ENCODE assay signal across 19 cellular contexts in genomic region chr12:87444039-87444438, GRCh38.
DNase-seq lines count a peak whose midpoint lies in the region; ATAC-seq, FAIRE-seq and TF ChIP-seq lines count a peak whose summit lies in the region.
"Had no signal": no experiment of that assay in that cellular context is flagged by ENCODE, and none has a peak within 500 bp of the region (broad histone marks: within the 10 kb centered on the region; RNA-seq: fewer than 3 reads in every experiment).

No MANE protein-coding gene starts in this region.

- no peak for ATAC-seq in WTC11
- ATAC-seq in GM21786 (IDR thresholded peaks at IDR 0.05; ENCODE audit: unreplicated experiment), result no peak
- ATAC-seq in GM21576 (IDR thresholded peaks at IDR 0.05; ENCODE audit: unreplicated experiment), result no peak

- H3K9me3 ChIP-seq in keratinocyte (ENCODE audit: control insufficient read depth, low read depth, low read length), result no peaks in the 10 kb centered on the region
- H3K9me3 ChIP-seq: BLaER1 had no signal

- no peak overlapping the region for H3K4me3 Mint-ChIP-seq in WTC11
- H3K4me3 Mint-ChIP-seq: CD8-positive, alpha-beta memory T cell; H9 had no signal

- no peaks in the 10 kb centered on the region for H3K9me1 ChIP-seq in keratinocyte (ENCODE audit: control insufficient read depth, extremely low read depth, insufficient read depth, low read length)

- FAIRE-seq in keratinocyte (lab: Jason Lieb, UNC), result peak; percentile 84

- H3K27me3 ChIP-seq in keratinocyte (ENCODE audit: control insufficient read depth, extremely low read depth, insufficient read depth, low read length), result no peaks in the 10 kb centered on the region
- H3K27me3 ChIP-seq: BLaER1 had no signal

- 0 out of 2 replicates have a peak overlapping the region, but pooled peaks have one; percentile 13 for H3K27ac Mint-ChIP-seq in WTC11
- H3K27ac Mint-ChIP-seq: CD8-positive, alpha-beta memory T cell; H9 had no signal

- TF ChIP-seq CTCF in WTC11 (IDR thresholded peaks at IDR 0.05) (no peak), keratinocyte (optimal IDR thresholded peaks at IDR 0.05 in 1 of 3, IDR thresholded peaks at IDR 0.05 in 1 of 3, conservative IDR thresholded peaks at IDR 0.05 in 1 of 3; ENCODE audit: extremely low read depth in 1 of 3, insufficient read depth in 2 of 3, low read length in 3 of 3) (no peak)

- peaks cover 28% of the 10 kb centered on the region for H3K4me1 ChIP-seq in keratinocyte (ENCODE audit: control insufficient read depth, extremely low read depth, insufficient read depth, low read length)
- H3K4me1 ChIP-seq: BLaER1 had no signal

- no peaks in the 10 kb centered on the region for H3K36me3 ChIP-seq in keratinocyte (ENCODE audit: control insufficient read depth in 2 of 2, extremely low read depth in 1 of 2, insufficient read depth in 2 of 2, low read length in 2 of 2)
- H3K36me3 ChIP-seq: BLaER1 had no signal

- H3K27ac ChIP-seq in keratinocyte (ENCODE audit: control insufficient read depth, insufficient read depth, low read length), result no peak overlapping the region
- H3K27ac ChIP-seq: 22Rv1, BLaER1, KMS-11 had no signal

- CTCF ChIA-PET in WTC11 (lab: Charles Lee), result no interaction called here

- no peaks in the 10 kb centered on the region for H3K36me3 Mint-ChIP-seq in WTC11
- H3K36me3 Mint-ChIP-seq: CD8-positive, alpha-beta memory T cell had no signal

- H3K4me2 ChIP-seq in keratinocyte (ENCODE audit: control insufficient read depth, extremely low read depth, insufficient read depth, low read depth, low read length), result peak overlapping the region; percentile 6
- H3K4me2 ChIP-seq: BLaER1, KMS-11 had no signal

- no peaks in the 10 kb centered on the region for H3K79me2 ChIP-seq in keratinocyte (ENCODE audit: control insufficient read depth, insufficient read depth, low read length)

- POLR2A ChIA-PET in WTC11 (lab: Charles Lee), result interaction anchor here (0.6 kb wide), 1 partner anchor 17 kb away, joined by 3 read pairs; no protein-coding TSS in a partner anchor

- no peaks in the 10 kb centered on the region for H4K20me1 ChIP-seq in keratinocyte (ENCODE audit: control insufficient read depth, extremely low read depth, insufficient read depth, low read length)
- H4K20me1 ChIP-seq: BLaER1 had no signal

- H2AFZ ChIP-seq in keratinocyte (ENCODE audit: control insufficient read depth, low read length), result peak overlapping the region; percentile 8

- dilution Hi-C loops in keratinocyte (cut with MboI; ENCODE audit: extremely low pct_ligation_motif_present, low sequenced_read_pairs), result no loop called here

- H3K9ac ChIP-seq in keratinocyte (ENCODE audit: control insufficient read depth, extremely low read depth, insufficient read depth, low read length), result no peak overlapping the region
- H3K9ac ChIP-seq: BLaER1, KMS-11 had no signal

- no peaks in the 10 kb centered on the region for H3K9me3 Mint-ChIP-seq in WTC11
- H3K9me3 Mint-ChIP-seq: H9 had no signal

- no peaks in the 10 kb centered on the region for H3K4me1 Mint-ChIP-seq in WTC11
- H3K4me1 Mint-ChIP-seq: CD8-positive, alpha-beta memory T cell; H9 had no signal

- no peak overlapping the region for H3K4me3 ChIP-seq in keratinocyte (ENCODE audit: control insufficient read depth in 2 of 3, extremely low read depth in 1 of 3, insufficient read depth in 2 of 3, low read depth in 1 of 3, low read length in 3 of 3)
- H3K4me3 ChIP-seq: BLaER1 had no signal

- DNase-seq in DMS53 (lab: John Stamatoyannopoulos, UW) (peak; percentile 54), DMS53 treated with DMSO at 0.1 percent for 48 hours (lab: John Stamatoyannopoulos, UW; ENCODE audit: unreplicated experiment) (no peak), WTC11 (ENCODE audit: low spot score) (no peak), keratinocyte (ENCODE audit: low read depth, low spot score) (peak; percentile 50), NCI-H69 (lab: John Stamatoyannopoulos, UW) (no peak), activated gamma-delta T cell (lab: John Stamatoyannopoulos, UW) (no peak)
- DNase-seq: CD8-positive, alpha-beta memory T cell; DMS 273 treated with DMSO at 0.1 percent for 48 hours; EL; H9; NCI-H1417; NCI-H1930; NCI-H2171 treated with DMSO at 0.1 percent for 48 hours; NCI-H82 had no signal

- H3K27me3 Mint-ChIP-seq in WTC11 (ENCODE audit: low read depth), result no peaks in the 10 kb centered on the region; the same call in 1 of the 2 replicates
- H3K27me3 Mint-ChIP-seq: CD8-positive, alpha-beta memory T cell had no signal

TF ChIP-seq in WTC11, 78 proteins besides CTCF, POLR2A, EP300 and RAD21:
- no peak for TF ChIP-seq ZNF416 (CRISPR knock-in tag; IDR thresholded peaks at IDR 0.05)
- TF ChIP-seq PRRX2 (CRISPR knock-in tag; IDR thresholded peaks at IDR 0.05), result no peak
- TF ChIP-seq STAT6 (CRISPR knock-in tag; conservative IDR thresholded peaks at IDR 0.05; ENCODE audit: low read depth), result no peak
- no peak for TF ChIP-seq CDX4 (CRISPR knock-in tag; IDR thresholded peaks at IDR 0.05; ENCODE audit: borderline replicate concordance)
- TF ChIP-seq ATF2 (CRISPR knock-in tag; IDR thresholded peaks at IDR 0.05; ENCODE audit: borderline replicate concordance, low read depth), result no peak
- TF ChIP-seq ZNF121 (CRISPR knock-in tag; IDR thresholded peaks at IDR 0.05), result no peak
- TF ChIP-seq FOXJ3 (CRISPR knock-in tag; IDR thresholded peaks at IDR 0.05; ENCODE audit: borderline replicate concordance), result no peak
- no peak for TF ChIP-seq NFATC4 (CRISPR knock-in tag; IDR thresholded peaks at IDR 0.05)
- no peak for TF ChIP-seq MXD4 (CRISPR knock-in tag; IDR thresholded peaks at IDR 0.05; ENCODE audit: borderline replicate concordance)
- no peak for TF ChIP-seq SP1 (CRISPR knock-in tag; conservative IDR thresholded peaks at IDR 0.05)
- no peak for TF ChIP-seq NR3C1 (CRISPR knock-in tag; conservative IDR thresholded peaks at IDR 0.05; ENCODE audit: low read depth)
- no peak for TF ChIP-seq OVOL2 (CRISPR knock-in tag; IDR thresholded peaks at IDR 0.05; ENCODE audit: borderline replicate concordance)
- no peak for TF ChIP-seq CREB1 (CRISPR knock-in tag; IDR thresholded peaks at IDR 0.05)
- no peak for TF ChIP-seq MYBL2 (CRISPR knock-in tag; IDR thresholded peaks at IDR 0.05)
- no peak for TF ChIP-seq E2F4 (CRISPR knock-in tag; IDR thresholded peaks at IDR 0.05; ENCODE audit: borderline replicate concordance, low read depth)
- TF ChIP-seq E2F5 (CRISPR knock-in tag; IDR thresholded peaks at IDR 0.05), result no peak

Comparison
In these comparisons a context has a peak if more than half of its experiments do, and no peak if none do; other contexts are left out.
1. DNase-seq: peak in DMS53 (single experiment) and keratinocyte (single experiment); none in DMS53 treated with DMSO at 0.1 percent for 48 hours (single experiment), WTC11 (single experiment), NCI-H69 (single experiment) and activated gamma-delta T cell (single experiment).